Comparison of ENCODE assay signal across 15 cellular contexts in genomic region chr22:30217698-30218565, GRCh38. TPM values are rescaled to one million over a fixed set of nuclear protein-coding genes. Genes with fewer than 3 reads are reported as not detected.
DNase-seq lines count a peak whose midpoint lies in the region; ATAC-seq and TF ChIP-seq lines count a peak whose summit lies in the region.
"Had no signal": no experiment of that assay in that cellular context is flagged by ENCODE, and none has a peak within 500 bp of the region (broad histone marks: within the 10 kb centered on the region; RNA-seq: fewer than 3 reads in every experiment).

No MANE protein-coding gene starts in this region.

- H3K4me3 Mint-ChIP-seq in activated CD4-positive, alpha-beta T cell treated with anti-CD3 and anti-CD28 coated beads, Interleukin-2, amount 10 ng/mL, durations not matched to agents 24 days and 14 days, result no peak overlapping the region
- H3K4me3 Mint-ChIP-seq: HFFc6 had no signal

- intact Hi-C loops in activated CD4-positive, alpha-beta T cell treated with anti-CD3 and anti-CD28 coated beads, Interleukin-2, amount 10 ng/mL, durations not matched to agents 24 days and 14 days (cut with micrococcal nuclease), result no loop called here

- peaks cover 72% of the 10 kb centered on the region for H3K4me1 Mint-ChIP-seq in activated CD4-positive, alpha-beta T cell treated with anti-CD3 and anti-CD28 coated beads, Interleukin-2, amount 10 ng/mL, durations not matched to agents 24 days and 14 days

- no peaks in the 10 kb centered on the region for H3K9me3 Mint-ChIP-seq in activated CD4-positive, alpha-beta T cell treated with anti-CD3 and anti-CD28 coated beads, Interleukin-2, amount 10 ng/mL, durations not matched to agents 24 days and 14 days
- H3K9me3 Mint-ChIP-seq: HFFc6 had no signal

- H3K27me3 Mint-ChIP-seq in activated CD4-positive, alpha-beta T cell treated with anti-CD3 and anti-CD28 coated beads, Interleukin-2, amount 10 ng/mL, durations not matched to agents 24 days and 14 days, result no peaks in the 10 kb centered on the region

- DNase-seq in activated CD4-positive, alpha-beta T cell treated with anti-CD3 and anti-CD28 coated beads, Interleukin-2, amount 10 ng/mL, durations not matched to agents 24 days and 14 days, result no peak
- DNase-seq in activated CD4-positive, alpha-beta T cell treated with anti-CD3 and anti-CD28 coated beads for 48 hours, result no peak
- DNase-seq in hypothalamus (lab: John Stamatoyannopoulos, UW), result peak in 29 of 51 donors; percentile 12 to 76 (median 36)
- peak; percentile 57 for DNase-seq in stromal cell of bone marrow (ENCODE audit: low read depth)
- no peak for DNase-seq in NCI-H187 (lab: John Stamatoyannopoulos, UW)
- DNase-seq in GF-D8 (lab: John Stamatoyannopoulos, UW), result no peak
- DNase-seq in DMS79 treated with DMSO at 0.1 percent for 48 hours (lab: John Stamatoyannopoulos, UW), result no peak
- DNase-seq: body of pancreas, DMS53, HFFc6, KBM-7, NCI-H1930, testis had no signal

- peaks cover 3% of the 10 kb centered on the region for H3K36me3 Mint-ChIP-seq in activated CD4-positive, alpha-beta T cell treated with anti-CD3 and anti-CD28 coated beads, Interleukin-2, amount 10 ng/mL, durations not matched to agents 24 days and 14 days (ENCODE audit: low read depth)

- peak overlapping the region; percentile 60 for H3K27ac Mint-ChIP-seq in activated CD4-positive, alpha-beta T cell treated with anti-CD3 and anti-CD28 coated beads, Interleukin-2, amount 10 ng/mL, durations not matched to agents 24 days and 14 days
- H3K27ac Mint-ChIP-seq: HFFc6 had no signal

- ATAC-seq in SK-N-SH treated with all-trans-retinoic acid at 6 μM for 48 hours, result peak; percentile 73
- ATAC-seq: body of pancreas had no signal

TF ChIP-seq in SK-N-SH treated with all-trans-retinoic acid at 6 μM for 48 hours, 23 proteins besides CTCF, POLR2A, EP300 and RAD21:
- no peak for TF ChIP-seq ZNF8 (CRISPR knock-in tag; IDR thresholded peaks at IDR 0.05)
- 0 out of 2 replicates have a peak, but pooled peaks have one; percentile 26 for TF ChIP-seq ISL1 (CRISPR knock-in tag; IDR thresholded peaks at IDR 0.05)

RNA-seq across cellular contexts. Expression of gene LIF, which starts 28.6 kb away (rescaled TPM):
- 509 and 511 TPM in 2 replicates for total RNA-seq in activated CD4-positive, alpha-beta T cell treated with anti-CD3 and anti-CD28 coated beads, Interleukin-2, amount 10 ng/mL, durations not matched to agents 24 days and 14 days

RNA-seq across cellular contexts. Expression of gene OSM, which starts 48.7 kb away (rescaled TPM):
- total RNA-seq in activated CD4-positive, alpha-beta T cell treated with anti-CD3 and anti-CD28 coated beads, Interleukin-2, amount 10 ng/mL, durations not matched to agents 24 days and 14 days, result 61.0 and 62.8 TPM in 2 replicates
- total RNA-seq: A172, body of pancreas, HFFc6 had no signal

Comparison
In these comparisons a context has a peak if more than half of its experiments do, and no peak if none do; other contexts are left out.
1. DNase-seq: peak in hypothalamus (29 of 51) and stromal cell of bone marrow (single experiment); none in activated CD4-positive, alpha-beta T cell treated with anti-CD3 and anti-CD28 coated beads, Interleukin-2, amount 10 ng/mL, durations not matched to agents 24 days and 14 days (single experiment), activated CD4-positive, alpha-beta T cell treated with anti-CD3 and anti-CD28 coated beads for 48 hours (single experiment), NCI-H187 (0 of 2), GF-D8 (single experiment) and DMS79 treated with DMSO at 0.1 percent for 48 hours (single experiment).